In the genomic region with DNA sequence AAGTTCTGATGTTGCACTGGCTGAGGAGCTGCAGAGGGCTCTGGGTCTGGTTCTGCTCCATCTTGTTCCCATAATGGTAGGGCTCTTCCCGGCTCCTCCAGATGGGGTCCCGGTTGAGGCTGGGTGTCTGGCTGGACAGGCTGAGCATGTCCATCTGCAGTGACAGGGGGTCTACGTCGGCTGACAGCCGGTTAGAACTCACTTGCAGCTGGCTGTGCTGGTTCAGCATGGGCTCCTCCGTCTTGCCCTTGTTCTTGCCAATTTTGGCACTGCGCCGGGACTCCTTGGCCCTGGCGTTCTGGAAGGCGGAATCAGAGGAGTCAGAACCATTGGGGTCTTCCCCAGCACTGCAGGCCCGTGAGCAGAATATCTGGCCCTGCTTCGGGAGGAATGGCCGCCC, we compare ENCODE assay signal across 15 cellular contexts.
DNase-seq lines count a peak whose midpoint lies in the region; ATAC-seq and TF ChIP-seq lines count a peak whose summit lies in the region.
"Had no signal": no experiment of that assay in that cellular context is flagged by ENCODE, and none has a peak within 500 bp of the region (broad histone marks: within the 10 kb centered on the region; RNA-seq: fewer than 3 reads in every experiment).

No MANE protein-coding gene starts in this region.

- no peak for ATAC-seq in IMR-90 (ENCODE audit: low read depth)
- no peak for ATAC-seq in natural killer cell treated with Interleukin-12 subunit alpha and Interleukin-12 subunit beta and Interleukin-15 and Interleukin-18, amount 100 ng/mL, for 72 hours
- no peak for ATAC-seq in activated naive CD4-positive, alpha-beta T cell treated with anti-CD3 and anti-CD28 coated beads, Interleukin-2, amount 50 U/mL, for 72 hours

- BruUV-seq in IMR-90 (replicated peaks; lab: Mats Ljungman, UMichigan): TSS peak; percentile 74

- intact Hi-C loops in IMR-90 (cut with micrococcal nuclease): no loop called here

- CTCF ChIA-PET in IMR-90 (lab: Yijun Ruan, JAX): no interaction called here

- H3K18ac ChIP-seq in H9 (ENCODE audit: insufficient read length, low read depth, low read length) (no peak overlapping the region), IMR-90 (ENCODE audit: low read depth, low read length) (no peak overlapping the region), trophoblast cell (ENCODE audit: low read length) (no peak overlapping the region)

- H3K27ac ChIP-seq in H9 (ENCODE audit: insufficient read length, low read depth, low read length) (no peak overlapping the region), IMR-90 (ENCODE audit: insufficient read depth, low read length) (no peak overlapping the region), trophoblast cell (ENCODE audit: low read depth, low read length) (no peak overlapping the region)

- H3K79me1 ChIP-seq in H9 (ENCODE audit: insufficient read depth, low read depth, low read length, poor library complexity, severe bottlenecking): no peaks in the 10 kb centered on the region
- H3K79me1 ChIP-seq in IMR-90 (ENCODE audit: low read depth in 1 of 2, low read length in 2 of 2): peaks cover 21 to 70% of the 10 kb centered on the region in 2 experiments
- peaks cover 17% of the 10 kb centered on the region for H3K79me1 ChIP-seq in trophoblast cell (ENCODE audit: low read length)

- no peak overlapping the region for H3K9ac ChIP-seq in H9 (ENCODE audit: extremely low read depth, insufficient read length, low read length)
- H3K9ac ChIP-seq in IMR-90 (ENCODE audit: low read depth, low read length): no peak overlapping the region
- H3K9ac ChIP-seq in trophoblast cell (ENCODE audit: low read length): no peak overlapping the region

- H3K23ac ChIP-seq in H9 (ENCODE audit: insufficient read length, low read depth, low read length) (no peak overlapping the region), IMR-90 (ENCODE audit: low read depth, low read length) (no peak overlapping the region), trophoblast cell (ENCODE audit: low read length) (no peak overlapping the region)

- no peak overlapping the region for H3K14ac ChIP-seq in H9 (ENCODE audit: insufficient read depth, low read length)
- H3K14ac ChIP-seq in IMR-90 (replicated peaks; ENCODE audit: low read depth, low read length): no peak overlapping the region
- peak overlapping the region; percentile 20 for H3K14ac ChIP-seq in trophoblast cell (ENCODE audit: low read length)

- H4K20me1 ChIP-seq in H9 (ENCODE audit: control insufficient read depth, insufficient read depth, insufficient read length): no peaks in the 10 kb centered on the region
- H4K20me1 ChIP-seq in IMR-90 (ENCODE audit: insufficient read depth, low read length): peaks cover 6% of the 10 kb centered on the region

- H3K27me3 ChIP-seq in H9 (ENCODE audit: insufficient read depth, low read length): no peaks in the 10 kb centered on the region
- no peaks in the 10 kb centered on the region for H3K27me3 ChIP-seq in IMR-90 (ENCODE audit: control insufficient read depth, insufficient read depth, low read length)
- H3K27me3 ChIP-seq in trophoblast cell (ENCODE audit: insufficient read depth, low read length): no peaks in the 10 kb centered on the region

- no peak overlapping the region for H2BK20ac ChIP-seq in H9 (ENCODE audit: low read depth, low read length, poor library complexity, severe bottlenecking)
- no peak overlapping the region for H2BK20ac ChIP-seq in IMR-90 (ENCODE audit: low read depth, low read length)

- H2BK15ac ChIP-seq in H9 (ENCODE audit: low read depth, low read length) (no peak overlapping the region), IMR-90 (ENCODE audit: low read depth, low read length) (no peak overlapping the region)

- H2BK120ac ChIP-seq in H9 (ENCODE audit: low read depth, low read length, poor library complexity, severe bottlenecking): no peak overlapping the region
- no peak overlapping the region for H2BK120ac ChIP-seq in IMR-90 (ENCODE audit: low read depth, low read length)
- H2BK120ac ChIP-seq in trophoblast cell (ENCODE audit: insufficient read depth, low read length, poor library complexity): peak overlapping the region; percentile 14

- H3K9me3 Mint-ChIP-seq in H9: no peaks in the 10 kb centered on the region
- no peaks in the 10 kb centered on the region for H3K9me3 Mint-ChIP-seq in natural killer cell treated with Interleukin-12 subunit alpha and Interleukin-12 subunit beta and Interleukin-15 and Interleukin-18, amount 100 ng/mL, for 72 hours
- H3K9me3 Mint-ChIP-seq in activated naive CD4-positive, alpha-beta T cell treated with anti-CD3 and anti-CD28 coated beads, Interleukin-2, amount 50 U/mL, for 72 hours: no peaks in the 10 kb centered on the region

- peaks cover 5% of the 10 kb centered on the region; the same call in 1 of the 2 replicates for H3K4me1 ChIP-seq in H9 (ENCODE audit: insufficient read depth, low read length)
- H3K4me1 ChIP-seq in IMR-90 (ENCODE audit: control insufficient read depth, insufficient read depth, low read length): peaks cover 27% of the 10 kb centered on the region
- peaks cover 30 to 36% of the 10 kb centered on the region in 2 experiments for H3K4me1 ChIP-seq in trophoblast cell (ENCODE audit: control insufficient read depth in 1 of 2, insufficient read depth in 2 of 2, low read length in 2 of 2)

- H3K79me2 ChIP-seq in H9 (ENCODE audit: insufficient read depth, low read length): no peaks in the 10 kb centered on the region
- H3K79me2 ChIP-seq in trophoblast cell (ENCODE audit: control insufficient read depth, insufficient read depth, low read length, poor library complexity): no peaks in the 10 kb centered on the region

- no peak overlapping the region for H4K91ac ChIP-seq in H9 (ENCODE audit: insufficient read length, low read depth, low read length)
- no peak overlapping the region for H4K91ac ChIP-seq in IMR-90 (ENCODE audit: insufficient read depth, low read depth, low read length)
- H4K91ac ChIP-seq in trophoblast cell (ENCODE audit: low read depth, low read length): peak overlapping the region; percentile 33

- H3K4me1 Mint-ChIP-seq in H9: peaks cover 23% of the 10 kb centered on the region in 2 experiments
- no peaks in the 10 kb centered on the region for H3K4me1 Mint-ChIP-seq in natural killer cell treated with Interleukin-12 subunit alpha and Interleukin-12 subunit beta and Interleukin-15 and Interleukin-18, amount 100 ng/mL, for 72 hours (ENCODE audit: low read depth in 2 of 2)
- H3K4me1 Mint-ChIP-seq: CD4-positive, alpha-beta memory T cell had no signal

- no peaks in the 10 kb centered on the region for H3K9me3 ChIP-seq in H9 (ENCODE audit: control insufficient read depth, low read depth, low read length)
- H3K9me3 ChIP-seq in IMR-90 (ENCODE audit: control insufficient read depth, insufficient read depth, low read length): no peaks in the 10 kb centered on the region
- no peaks in the 10 kb centered on the region for H3K9me3 ChIP-seq in trophoblast cell (ENCODE audit: insufficient read depth, low read depth, low read length)

- peaks cover 41% of the 10 kb centered on the region for H3K36me3 ChIP-seq in IMR-90 (ENCODE audit: control insufficient read depth, insufficient read depth, low read length)
- H3K36me3 ChIP-seq in trophoblast cell (ENCODE audit: control insufficient read depth in 1 of 2, insufficient read depth in 2 of 2, low read length in 2 of 2): peaks cover 34 to 50% of the 10 kb centered on the region in 2 experiments

- H3K27ac Mint-ChIP-seq in H9: peak overlapping the region in 2 of 3 experiments; percentile 59 to 83; a peak in 2 of 7 replicates
- no peak overlapping the region for H3K27ac Mint-ChIP-seq in natural killer cell treated with Interleukin-12 subunit alpha and Interleukin-12 subunit beta and Interleukin-15 and Interleukin-18, amount 100 ng/mL, for 72 hours
- no peak overlapping the region for H3K27ac Mint-ChIP-seq in activated naive CD4-positive, alpha-beta T cell treated with anti-CD3 and anti-CD28 coated beads, Interleukin-2, amount 50 U/mL, for 72 hours
- H3K27ac Mint-ChIP-seq: CD4-positive, alpha-beta memory T cell had no signal

- no peak overlapping the region for H3K4me3 ChIP-seq in IMR-90 (ENCODE audit: insufficient read depth, low read depth, low read length)
- H3K4me3 ChIP-seq in trophoblast cell (ENCODE audit: low read depth, low read length): no peak overlapping the region

- no peak overlapping the region for H2BK12ac ChIP-seq in H9 (ENCODE audit: insufficient read length, low read depth, low read length)
- no peak overlapping the region for H2BK12ac ChIP-seq in trophoblast cell (ENCODE audit: low read length)

- POLR2A ChIA-PET in IMR-90 (lab: Charles Lee; ENCODE audit: unreplicated experiment): no interaction called here

- H3K36me3 Mint-ChIP-seq in H9 (ENCODE audit: insufficient read depth in 1 of 3, low read depth in 3 of 3): peaks cover 10 to 23% (median 12%) of the 10 kb centered on the region in 3 experiments; a peak in 6 of 7 replicates
- H3K36me3 Mint-ChIP-seq in natural killer cell treated with Interleukin-12 subunit alpha and Interleukin-12 subunit beta and Interleukin-15 and Interleukin-18, amount 100 ng/mL, for 72 hours: no peaks in the 10 kb centered on the region
- no peaks in the 10 kb centered on the region for H3K36me3 Mint-ChIP-seq in activated naive CD4-positive, alpha-beta T cell treated with anti-CD3 and anti-CD28 coated beads, Interleukin-2, amount 50 U/mL, for 72 hours
- H3K36me3 Mint-ChIP-seq: CD4-positive, alpha-beta memory T cell had no signal

- H3T11ph ChIP-seq in H9 (ENCODE audit: low read length): no peak overlapping the region

- no CpG with 5 or more reads among the region's 13 CpGs for WGBS in H9 (ENCODE audit: extremely low coverage, insufficient read length, low lambda C conversion rate)
- 97% methylated on average over 5 of the region's 13 CpGs; no CpG with 5 or more reads in 1 of the 2 experiments for WGBS in IMR-90 (ENCODE audit: extremely low coverage in 2 of 2, insufficient read length in 1 of 2), 2 experiments
- no CpG with 5 or more reads among the region's 13 CpGs for WGBS in trophoblast cell (ENCODE audit: extremely low coverage, insufficient coverage, insufficient read length)

- no peak overlapping the region for H3K4me2 ChIP-seq in H9 (ENCODE audit: insufficient read depth, insufficient read length, low read length)
- no peak overlapping the region for H3K4me2 ChIP-seq in IMR-90 (ENCODE audit: low read depth, low read length)
- H3K4me2 ChIP-seq in trophoblast cell (ENCODE audit: low read length): no peak overlapping the region

- dilution Hi-C loops in IMR-90 (cut with HindIII; ENCODE audit: low sequenced_read_pairs, unreplicated experiment): no loop called here

- H4K8ac ChIP-seq in H9 (replicated peaks; ENCODE audit: insufficient read length, low read depth, low read length) (no peak overlapping the region), IMR-90 (ENCODE audit: low read depth in 2 of 2, low read length in 2 of 2) (no peak overlapping the region), trophoblast cell (ENCODE audit: low read depth, low read length) (no peak overlapping the region)

- H2AK9ac ChIP-seq in IMR-90 (replicated peaks; ENCODE audit: low read depth, low read length, poor library complexity): no peak overlapping the region

- no peak overlapping the region for H3K56ac ChIP-seq in H9 (ENCODE audit: insufficient read length, low read depth, low read length)
- H3K56ac ChIP-seq in IMR-90 (ENCODE audit: extremely low read depth, insufficient read depth, low read length): no peak overlapping the region

- no peak overlapping the region for H3K4ac ChIP-seq in H9 (ENCODE audit: low read depth, low read length)
- no peak overlapping the region for H3K4ac ChIP-seq in IMR-90 (ENCODE audit: low read depth, low read length)
- H3K4ac ChIP-seq in trophoblast cell (ENCODE audit: low read depth, low read length): no peak overlapping the region

- in situ Hi-C loops in IMR-90 (cut with MboI; ENCODE audit: low sequenced_read_pairs): no loop called here

- DNase-seq in H9 (no peak), IMR-90 (no peak), trophoblast cell (no peak), NOMO-1 treated with DMSO at 0.1 percent for 48 hours (lab: John Stamatoyannopoulos, UW; ENCODE audit: unreplicated experiment) (no peak)
- DNase-seq in natural killer cell treated with Interleukin-12 subunit alpha and Interleukin-12 subunit beta and Interleukin-15 and Interleukin-18, amount 100 ng/mL, for 72 hours (ENCODE audit: low spot score): no peak
- DNase-seq in activated naive CD4-positive, alpha-beta T cell treated with anti-CD3 and anti-CD28 coated beads, Interleukin-2, amount 50 U/mL, for 72 hours (ENCODE audit: low spot score in 2 of 2): no peak
- DNase-seq: C1 segment of cervical spinal cord; Calu3; CD4-positive, alpha-beta memory T cell; COR-L47; DMS53; DMS79 treated with DMSO at 0.1 percent for 48 hours; GF-D8; GOT3; HCEC 1CT had no signal

- H3K27me3 Mint-ChIP-seq in H9 (ENCODE audit: low read depth): no peaks in the 10 kb centered on the region
- H3K27me3 Mint-ChIP-seq in natural killer cell treated with Interleukin-12 subunit alpha and Interleukin-12 subunit beta and Interleukin-15 and Interleukin-18, amount 100 ng/mL, for 72 hours: no peaks in the 10 kb centered on the region

- H2AK5ac ChIP-seq in H9 (ENCODE audit: insufficient read length, low read length) (no peak overlapping the region), IMR-90 (ENCODE audit: low read depth, low read length) (no peak overlapping the region), trophoblast cell (ENCODE audit: low read length) (no peak overlapping the region)

- no peak for TF ChIP-seq POLR2A in IMR-90 (IDR thresholded peaks at IDR 0.05; ENCODE audit: low read depth, low read length)

- TF ChIP-seq RAD21 in IMR-90 (IDR thresholded peaks at IDR 0.05; ENCODE audit: low read length): no peak

- H3K23me2 ChIP-seq in H9 (ENCODE audit: insufficient read length, low read depth, low read length, poor library complexity, severe bottlenecking): no peaks in the 10 kb centered on the region

- peaks cover 30% of the 10 kb centered on the region for H3K9me1 ChIP-seq in IMR-90 (ENCODE audit: insufficient read depth, low read length)

- no peak overlapping the region for H3K4me3 Mint-ChIP-seq in H9
- H3K4me3 Mint-ChIP-seq in natural killer cell treated with Interleukin-12 subunit alpha and Interleukin-12 subunit beta and Interleukin-15 and Interleukin-18, amount 100 ng/mL, for 72 hours: no peak overlapping the region
- H3K4me3 Mint-ChIP-seq: CD4-positive, alpha-beta memory T cell had no signal

- TF ChIP-seq CTCF in H9 (conservative IDR thresholded peaks at IDR 0.05) (no peak), IMR-90 (conservative IDR thresholded peaks at IDR 0.05; ENCODE audit: low read depth, low read length) (no peak)

- H4K12ac ChIP-seq in trophoblast cell (ENCODE audit: low read depth, low read length): no peak overlapping the region

- H4K5ac ChIP-seq in H9 (ENCODE audit: insufficient read length, low read depth, low read length) (no peak overlapping the region), IMR-90 (ENCODE audit: low read depth, low read length) (no peak overlapping the region)

- H2BK5ac ChIP-seq in H9 (ENCODE audit: insufficient read length, low read length) (no peak overlapping the region), IMR-90 (ENCODE audit: low read depth, low read length, poor library complexity, severe bottlenecking) (no peak overlapping the region), trophoblast cell (ENCODE audit: low read depth, low read length, poor library complexity) (no peak overlapping the region)

- no peak overlapping the region for H2AFZ ChIP-seq in H9 (ENCODE audit: low read length)
- H2AFZ ChIP-seq in IMR-90 (replicated peaks; ENCODE audit: low read length, poor library complexity): no peak overlapping the region
- H2AFZ ChIP-seq in trophoblast cell (ENCODE audit: insufficient read depth, low read length, poor library complexity): no peak overlapping the region

Comparison
In these comparisons a context has a peak if more than half of its experiments do, and no peak if none do; other contexts are left out.
1. H3K27ac Mint-ChIP-seq: peak in H9 (2 of 3); none in natural killer cell treated with Interleukin-12 subunit alpha and Interleukin-12 subunit beta and Interleukin-15 and Interleukin-18, amount 100 ng/mL, for 72 hours (0 of 2) and activated naive CD4-positive, alpha-beta T cell treated with anti-CD3 and anti-CD28 coated beads, Interleukin-2, amount 50 U/mL, for 72 hours (0 of 2).